Comparison of ENCODE assay signal across 27 cellular contexts in genomic region chr3:185632996-185633395, GRCh38.
"Had no signal": no experiment of that assay in that cellular context is flagged by ENCODE, and none has a peak within 500 bp of the region (broad histone marks: within the 10 kb centered on the region; RNA-seq: fewer than 3 reads in every experiment).

No MANE protein-coding gene starts in this region.

- H3K79me2 ChIP-seq: hepatocyte had no signal

- ATAC-seq: activated T-cell treated with anti-CD3 and anti-CD28 coated beads, Interleukin-2, amount 50 U/mL, for 72 hours; effector memory CD8-positive, alpha-beta T cell; gastroesophageal sphincter; left cardiac atrium; sciatic nerve; SK-N-SH treated with all-trans-retinoic acid at 6 μM for 48 hours; stimulated activated memory B cell treated with anti-CD40 and anti-IgM and Interleukin-4, amounts not matched to agents 10 μg/mL and 1 μg/mL and 100 μg/mL, for 72 hours had no signal

- H3K4me1 Mint-ChIP-seq: activated B cell treated with CpG ODN at 0.5 μM for 24 hours; memory B cell; stimulated activated memory B cell treated with anti-CD40 and anti-IgM and Interleukin-4, amounts not matched to agents 10 μg/mL and 1 μg/mL and 100 μg/mL, for 72 hours had no signal

- H3K4me2 ChIP-seq: hepatocyte had no signal

- H3K9me3 ChIP-seq: gastroesophageal sphincter, neutrophil, tibial nerve had no signal

- DNase-seq: activated B cell treated with CpG ODN at 0.5 μM for 24 hours; activated CD4-positive, alpha-beta T cell treated with anti-CD3 and anti-CD28 coated beads for 4 hours; activated naive CD4-positive, alpha-beta T cell treated with Interleukin-2 at 50 U/mL for 16 hours; activated naive CD8-positive, alpha-beta T cell treated with anti-CD3 and anti-CD28 coated beads, Interleukin-2, amount 10 ng/mL, durations not matched to agents 7 days and 5 days; activated T-cell treated with anti-CD3 and anti-CD28 coated beads for 4 hours; amniotic stem cell; brain microvascular endothelial cell; caudate nucleus; cortex of kidney; effector memory CD8-positive, alpha-beta T cell; left cardiac atrium; midbrain; stimulated activated CD4-positive, alpha-beta T cell treated with anti-CD3 and anti-CD28 coated beads, Interleukin-12 subunit alpha, Interleukin-12 subunit beta, amount 100 ng/mL, for 4 hours; stimulated activated CD4-positive, alpha-beta T cell treated with anti-CD3 and anti-CD28 coated beads, Interleukin-4, amount 100 ng/mL, for 4 hours; stimulated activated CD8-positive, alpha-beta memory T cell treated with anti-CD3 and anti-CD28 coated beads, Interleukin-4, amount 100 ng/mL, for 48 hours; T-helper 2 cell had no signal

- H3K27ac Mint-ChIP-seq: activated B cell treated with CpG ODN at 0.5 μM for 24 hours; activated naive CD8-positive, alpha-beta T cell treated with anti-CD3 and anti-CD28 coated beads, Interleukin-2, amount 10 ng/mL, durations not matched to agents 7 days and 5 days; activated T-cell treated with anti-CD3 and anti-CD28 coated beads, Interleukin-2, amount 50 U/mL, for 72 hours; effector memory CD8-positive, alpha-beta T cell; memory B cell; nephron; stimulated activated memory B cell treated with anti-CD40 and anti-IgM and Interleukin-4, amounts not matched to agents 10 μg/mL and 1 μg/mL and 100 μg/mL, for 72 hours had no signal

- H3K4me3 Mint-ChIP-seq: activated B cell treated with CpG ODN at 0.5 μM for 24 hours; activated naive CD8-positive, alpha-beta T cell treated with anti-CD3 and anti-CD28 coated beads, Interleukin-2, amount 10 ng/mL, durations not matched to agents 7 days and 5 days; activated T-cell treated with anti-CD3 and anti-CD28 coated beads, Interleukin-2, amount 50 U/mL, for 72 hours; effector memory CD8-positive, alpha-beta T cell; memory B cell; nephron; stimulated activated memory B cell treated with anti-CD40 and anti-IgM and Interleukin-4, amounts not matched to agents 10 μg/mL and 1 μg/mL and 100 μg/mL, for 72 hours had no signal

- H3K4me3 ChIP-seq: gastroesophageal sphincter, hepatocyte, skin epidermis, tibial nerve had no signal

- H3K27me3 Mint-ChIP-seq: activated B cell treated with CpG ODN at 0.5 μM for 24 hours; activated naive CD8-positive, alpha-beta T cell treated with anti-CD3 and anti-CD28 coated beads, Interleukin-2, amount 10 ng/mL, durations not matched to agents 7 days and 5 days; stimulated activated memory B cell treated with anti-CD40 and anti-IgM and Interleukin-4, amounts not matched to agents 10 μg/mL and 1 μg/mL and 100 μg/mL, for 72 hours had no signal

- H3K9me3 Mint-ChIP-seq: activated B cell treated with CpG ODN at 0.5 μM for 24 hours; activated naive CD8-positive, alpha-beta T cell treated with anti-CD3 and anti-CD28 coated beads, Interleukin-2, amount 10 ng/mL, durations not matched to agents 7 days and 5 days; activated T-cell treated with anti-CD3 and anti-CD28 coated beads, Interleukin-2, amount 50 U/mL, for 72 hours; effector memory CD8-positive, alpha-beta T cell; memory B cell; nephron; stimulated activated memory B cell treated with anti-CD40 and anti-IgM and Interleukin-4, amounts not matched to agents 10 μg/mL and 1 μg/mL and 100 μg/mL, for 72 hours had no signal

- H2AFZ ChIP-seq: hepatocyte had no signal

- H3K27ac ChIP-seq: brain microvascular endothelial cell, gastroesophageal sphincter, hepatocyte, neutrophil, skin epidermis, tibial nerve had no signal

- H3K27me3 ChIP-seq: brain microvascular endothelial cell, gastroesophageal sphincter, hepatocyte, neutrophil, tibial nerve had no signal
